Comparison of ENCODE assay signal across 23 cellular contexts in genomic region chr10:83448013-83448412, GRCh38.
DNase-seq lines count a peak whose midpoint lies in the region; ATAC-seq, FAIRE-seq and TF ChIP-seq lines count a peak whose summit lies in the region.
"Had no signal": no experiment of that assay in that cellular context is flagged by ENCODE, and none has a peak within 500 bp of the region (broad histone marks: within the 10 kb centered on the region; RNA-seq: fewer than 3 reads in every experiment).

No MANE protein-coding gene starts in this region.

- H3K9me3 ChIP-seq in A549 (no peaks in the 10 kb centered on the region; the same call in 2 of the 3 replicates), IMR-90 (ENCODE audit: control insufficient read depth, insufficient read depth, low read length) (peaks cover 11% of the 10 kb centered on the region), H1 (ENCODE audit: insufficient read depth in 2 of 2, low read depth in 1 of 2, low read length in 1 of 2) (no peaks in the 10 kb centered on the region), prostate gland (no peaks in the 10 kb centered on the region)
- H3K9me3 ChIP-seq: BLaER1 treated with 17β-estradiol and CSF1 and Interleukin-3, amounts not matched to agents 10 nM and 100 nM; Caco-2 had no signal

- H3K14ac ChIP-seq in IMR-90 (replicated peaks; ENCODE audit: low read depth, low read length) (no peak overlapping the region), H1 (ENCODE audit: insufficient read length) (no peak overlapping the region)

- WGBS in A549 (ENCODE audit: missing lambda C conversion rate), result 93% methylated on average over 1 of the region's 1 CpG
- no CpG with 5 or more reads among the region's 1 CpG for WGBS in IMR-90 (ENCODE audit: extremely low coverage in 2 of 2, insufficient read length in 1 of 2), 2 experiments
- 91% methylated on average over 1 of the region's 1 CpG; no CpG with 5 or more reads in 1 of the 2 experiments for WGBS in H1 (ENCODE audit: extremely low coverage in 1 of 2, insufficient coverage in 1 of 2, insufficient read length in 1 of 2, insufficient replicate concordance in 2 of 2, low coverage in 1 of 2, low lambda C conversion rate in 2 of 2, missing lambda C conversion rate in 1 of 2), 2 experiments
- WGBS in prostate gland, result 98% methylated on average over 1 of the region's 1 CpG

- CTCF ChIA-PET in A549 (lab: Yijun Ruan, JAX) (no interaction called here), IMR-90 (lab: Yijun Ruan, JAX) (no interaction called here), H1 (lab: Charles Lee; ENCODE audit: partially characterized antibody) (no interaction called here), GM10248 (lab: Yijun Ruan, JAX) (no interaction called here)

- TF ChIP-seq POLR2A in A549 (IDR thresholded peaks at IDR 0.05; ENCODE audit: low read length) (no peak), IMR-90 (IDR thresholded peaks at IDR 0.05; ENCODE audit: low read depth, low read length) (no peak), H1 (IDR thresholded peaks at IDR 0.05; ENCODE audit: control extremely low read depth in 1 of 2, low read depth in 2 of 2, low read length in 2 of 2) (no peak), prostate gland (IDR thresholded peaks at IDR 0.05) (no peak)

- TF ChIP-seq CTCF in A549 (IDR thresholded peaks at IDR 0.05) (no peak), IMR-90 (conservative IDR thresholded peaks at IDR 0.05; ENCODE audit: low read depth, low read length) (no peak), H1 (IDR thresholded peaks at IDR 0.05; ENCODE audit: control extremely low read depth in 1 of 3, insufficient read depth in 1 of 3, low read depth in 1 of 3, low read length in 3 of 3) (no peak), neural crest cell (conservative IDR thresholded peaks at IDR 0.05) (no peak), prostate gland (IDR thresholded peaks at IDR 0.05) (no peak), GM10248 (IDR thresholded peaks at IDR 0.05; ENCODE audit: control extremely low read depth, extremely low read depth, low read depth, missing control alignments) (no peak)

- no peaks in the 10 kb centered on the region for H3K23me2 ChIP-seq in H1 (ENCODE audit: low read depth, low read length)

- no peak overlapping the region for H4K91ac ChIP-seq in IMR-90 (ENCODE audit: insufficient read depth, low read depth, low read length)
- H4K91ac ChIP-seq in H1 (replicated peaks; ENCODE audit: insufficient read length, low read length), result no peak overlapping the region

- H3K56ac ChIP-seq in IMR-90 (ENCODE audit: extremely low read depth, insufficient read depth, low read length) (no peak overlapping the region), H1 (replicated peaks; ENCODE audit: insufficient read length, low read depth, low read length) (no peak overlapping the region)

- no peak overlapping the region for H2BK20ac ChIP-seq in IMR-90 (ENCODE audit: low read depth, low read length)
- H2BK20ac ChIP-seq in H1 (ENCODE audit: low read length), result no peak overlapping the region

- H4K8ac ChIP-seq in IMR-90 (ENCODE audit: low read depth in 2 of 2, low read length in 2 of 2) (no peak overlapping the region), H1 (ENCODE audit: extremely low read depth, insufficient read depth, low read length) (no peak overlapping the region)

- H3K27me3 Mint-ChIP-seq in neural crest cell (ENCODE audit: low read depth), result no peaks in the 10 kb centered on the region
- H3K27me3 Mint-ChIP-seq: B cell; CD4-positive, alpha-beta T cell had no signal

- FAIRE-seq in A549 (lab: Jason Lieb, UNC) (no peak), H1 (lab: Jason Lieb, UNC) (no peak)
- FAIRE-seq: D721Med, G401.6, GM12878, GM12892, GM18507 had no signal

- POLR2A ChIA-PET in A549 (lab: Yijun Ruan, JAX) (no interaction called here), IMR-90 (lab: Charles Lee; ENCODE audit: unreplicated experiment) (no interaction called here), H1 (lab: Charles Lee; ENCODE audit: partially characterized antibody) (no interaction called here), GM10248 (lab: Yijun Ruan, JAX) (no interaction called here)

- no peak overlapping the region for H2BK15ac ChIP-seq in IMR-90 (ENCODE audit: low read depth, low read length)
- no peak overlapping the region for H2BK15ac ChIP-seq in H1 (ENCODE audit: low read length)

- H2AK9ac ChIP-seq in IMR-90 (replicated peaks; ENCODE audit: low read depth, low read length, poor library complexity), result no peak overlapping the region

- H3K79me2 ChIP-seq in H1 (ENCODE audit: control insufficient read depth in 1 of 2, insufficient read depth in 2 of 2, low read length in 2 of 2), result no peaks in the 10 kb centered on the region

- H2BK120ac ChIP-seq in IMR-90 (ENCODE audit: low read depth, low read length) (no peak overlapping the region), H1 (replicated peaks; ENCODE audit: low read depth, low read length) (no peak overlapping the region)

- no peaks in the 10 kb centered on the region for H3K9me1 ChIP-seq in IMR-90 (ENCODE audit: insufficient read depth, low read length)

- H3K4me1 Mint-ChIP-seq in neural crest cell, result no peaks in the 10 kb centered on the region
- H3K4me1 Mint-ChIP-seq: B cell had no signal

- H2AK5ac ChIP-seq in IMR-90 (ENCODE audit: low read depth, low read length), result no peak overlapping the region
- no peak overlapping the region for H2AK5ac ChIP-seq in H1 (ENCODE audit: low read depth, low read length)

- H3K18ac ChIP-seq in IMR-90 (ENCODE audit: low read depth, low read length), result no peak overlapping the region
- no peak overlapping the region for H3K18ac ChIP-seq in H1 (ENCODE audit: extremely low read depth, low read length)

- H3K27ac ChIP-seq in A549, result no peak overlapping the region
- no peak overlapping the region for H3K27ac ChIP-seq in IMR-90 (ENCODE audit: insufficient read depth, low read length)
- no peak overlapping the region for H3K27ac ChIP-seq in H1 (ENCODE audit: low read depth, low read length)
- no peak overlapping the region for H3K27ac ChIP-seq in prostate gland
- H3K27ac ChIP-seq: BLaER1 treated with 17β-estradiol and CSF1 and Interleukin-3, amounts not matched to agents 10 nM and 100 nM; C4-2B had no signal

- peaks cover 2% of the 10 kb centered on the region for H3K9me3 Mint-ChIP-seq in neural crest cell

- no peaks in the 10 kb centered on the region for H3K79me1 ChIP-seq in IMR-90 (ENCODE audit: low read depth in 1 of 2, low read length in 2 of 2)
- H3K79me1 ChIP-seq in H1 (ENCODE audit: low read depth, low read length), result no peaks in the 10 kb centered on the region

- no peaks in the 10 kb centered on the region for H3K36me3 ChIP-seq in IMR-90 (ENCODE audit: control insufficient read depth, insufficient read depth, low read length)
- no peaks in the 10 kb centered on the region for H3K36me3 ChIP-seq in H1 (ENCODE audit: control insufficient read depth in 2 of 4, insufficient read depth in 4 of 4, low read length in 3 of 4)
- H3K36me3 ChIP-seq in prostate gland, result no peaks in the 10 kb centered on the region
- H3K36me3 ChIP-seq: BLaER1 treated with 17β-estradiol and CSF1 and Interleukin-3, amounts not matched to agents 10 nM and 100 nM had no signal

- intact Hi-C loops in IMR-90 (cut with micrococcal nuclease) (no loop called here), prostate gland (cut with DNase I) (no loop called here)

- no peak overlapping the region for H3K4me3 Mint-ChIP-seq in neural crest cell
- H3K4me3 Mint-ChIP-seq: B cell; CD4-positive, alpha-beta T cell; CD8-positive, alpha-beta T cell had no signal

- no peak for TF ChIP-seq EP300 in A549 (IDR thresholded peaks at IDR 0.05)
- TF ChIP-seq EP300 in H1 (IDR thresholded peaks at IDR 0.05; ENCODE audit: borderline replicate concordance in 1 of 2, low read depth in 2 of 2, low read length in 2 of 2), result no peak

- no peak overlapping the region for H3K23ac ChIP-seq in IMR-90 (ENCODE audit: low read depth, low read length)
- no peak overlapping the region for H3K23ac ChIP-seq in H1 (ENCODE audit: insufficient read length)

- no peaks in the 10 kb centered on the region for H4K20me1 ChIP-seq in IMR-90 (ENCODE audit: insufficient read depth, low read length)
- H4K20me1 ChIP-seq in H1 (replicated peaks in 1 of 2; ENCODE audit: control insufficient read depth in 1 of 2, insufficient read depth in 2 of 2, low read length in 2 of 2), result no peaks in the 10 kb centered on the region
- H4K20me1 ChIP-seq: BLaER1 treated with 17β-estradiol and CSF1 and Interleukin-3, amounts not matched to agents 10 nM and 100 nM had no signal

- H2BK12ac ChIP-seq in H1 (ENCODE audit: low read depth, low read length), result no peak overlapping the region

- BruUV-seq in IMR-90 (replicated peaks; lab: Mats Ljungman, UMichigan), result no TSS peak

- dilution Hi-C loops in IMR-90 (cut with HindIII; ENCODE audit: low sequenced_read_pairs, unreplicated experiment), result no loop called here

- no peaks in the 10 kb centered on the region for H3K4me1 ChIP-seq in A549
- H3K4me1 ChIP-seq in IMR-90 (ENCODE audit: control insufficient read depth, insufficient read depth, low read length), result no peaks in the 10 kb centered on the region
- no peaks in the 10 kb centered on the region for H3K4me1 ChIP-seq in H1 (replicated peaks in 1 of 4; ENCODE audit: control insufficient read depth in 3 of 4, insufficient read depth in 4 of 4, low read length in 3 of 4)
- H3K4me1 ChIP-seq in prostate gland (replicated peaks), result no peaks in the 10 kb centered on the region
- H3K4me1 ChIP-seq: BLaER1 treated with 17β-estradiol and CSF1 and Interleukin-3, amounts not matched to agents 10 nM and 100 nM; Caco-2 had no signal

- no peaks in the 10 kb centered on the region for H3K27me3 ChIP-seq in IMR-90 (ENCODE audit: control insufficient read depth, insufficient read depth, low read length)
- no peaks in the 10 kb centered on the region for H3K27me3 ChIP-seq in H1 (replicated peaks in 1 of 4; ENCODE audit: control insufficient read depth in 3 of 4, extremely low read depth in 1 of 4, insufficient read depth in 3 of 4, low read length in 3 of 4)
- H3K27me3 ChIP-seq in prostate gland (replicated peaks; ENCODE audit: insufficient read depth), result no peaks in the 10 kb centered on the region
- H3K27me3 ChIP-seq: BLaER1 treated with 17β-estradiol and CSF1 and Interleukin-3, amounts not matched to agents 10 nM and 100 nM had no signal

- H3K9ac ChIP-seq in IMR-90 (ENCODE audit: low read depth, low read length) (no peak overlapping the region), H1 (replicated peaks in 1 of 4; ENCODE audit: extremely low read depth in 1 of 4, low read depth in 3 of 4, low read length in 3 of 4) (no peak overlapping the region)
- H3K9ac ChIP-seq: BLaER1 treated with 17β-estradiol and CSF1 and Interleukin-3, amounts not matched to agents 10 nM and 100 nM had no signal

- H3K4me3 ChIP-seq in A549, result no peak overlapping the region
- no peak overlapping the region for H3K4me3 ChIP-seq in IMR-90 (ENCODE audit: insufficient read depth, low read depth, low read length)
- H3K4me3 ChIP-seq in H1 (ENCODE audit: extremely low read depth in 1 of 4, insufficient read depth in 2 of 4, low read depth in 3 of 4, low read length in 4 of 4), result no peak overlapping the region
- no peak overlapping the region for H3K4me3 ChIP-seq in prostate gland
- H3K4me3 ChIP-seq: BLaER1 treated with 17β-estradiol and CSF1 and Interleukin-3, amounts not matched to agents 10 nM and 100 nM; GM12878 had no signal

- ATAC-seq in A549 (no peak), IMR-90 (ENCODE audit: low read depth) (no peak), GM21423 (IDR thresholded peaks at IDR 0.05; ENCODE audit: unreplicated experiment) (no peak)
- ATAC-seq: CD8-positive, alpha-beta T cell; GM12878 had no signal

- H4K5ac ChIP-seq in IMR-90 (ENCODE audit: low read depth, low read length) (no peak overlapping the region), H1 (ENCODE audit: insufficient read length, low read depth, low read length) (no peak overlapping the region)

- H3K27ac Mint-ChIP-seq in neural crest cell (ENCODE audit: unreplicated experiment), result peak overlapping the region; percentile 15
- H3K27ac Mint-ChIP-seq: B cell; CD4-positive, alpha-beta T cell; CD8-positive, alpha-beta T cell had no signal

- H3K4me2 ChIP-seq in A549, result no peak overlapping the region
- no peak overlapping the region for H3K4me2 ChIP-seq in IMR-90 (ENCODE audit: low read depth, low read length)
- H3K4me2 ChIP-seq in H1 (ENCODE audit: insufficient read depth in 1 of 2, low read depth in 2 of 2, low read length in 2 of 2), result no peak overlapping the region
- H3K4me2 ChIP-seq: BLaER1 treated with 17β-estradiol and CSF1 and Interleukin-3, amounts not matched to agents 10 nM and 100 nM had no signal

- H2BK5ac ChIP-seq in IMR-90 (ENCODE audit: low read depth, low read length, poor library complexity, severe bottlenecking), result no peak overlapping the region
- no peak overlapping the region for H2BK5ac ChIP-seq in H1 (ENCODE audit: low read depth, low read length)

- peaks cover 2% of the 10 kb centered on the region for H3K36me3 Mint-ChIP-seq in neural crest cell (ENCODE audit: low read depth)
- H3K36me3 Mint-ChIP-seq: CD8-positive, alpha-beta T cell had no signal

- TF ChIP-seq RAD21 in A549 (conservative IDR thresholded peaks at IDR 0.05 in 1 of 2, IDR thresholded peaks at IDR 0.05 in 1 of 2), result no peak
- TF ChIP-seq RAD21 in IMR-90 (IDR thresholded peaks at IDR 0.05; ENCODE audit: low read length), result no peak
- TF ChIP-seq RAD21 in H1 (IDR thresholded peaks at IDR 0.05 in 1 of 2, conservative IDR thresholded peaks at IDR 0.05 in 1 of 2; ENCODE audit: low read depth in 2 of 2, low read length in 2 of 2), result no peak

- DNase-seq in A549 (ENCODE audit: low read depth in 1 of 2, low spot score in 1 of 2) (no peak), IMR-90 (no peak), H1 (ENCODE audit: low read depth in 1 of 2, low spot score in 2 of 2) (no peak), neural crest cell (ENCODE audit: low read depth, low spot score) (no peak), prostate gland (ENCODE audit: low spot score) (no peak), GM10248 (ENCODE audit: extremely low spot score) (no peak)
- DNase-seq: 8988T; AML-193; Caco-2; Calu3; CD4-positive, alpha-beta T cell; CD8-positive, alpha-beta T cell; DMS79 treated with DMSO at 0.1 percent for 48 hours; GF-D8 had no signal

- H3K4ac ChIP-seq in IMR-90 (ENCODE audit: low read depth, low read length) (no peak overlapping the region), H1 (replicated peaks; ENCODE audit: insufficient read length, low read depth, low read length) (no peak overlapping the region)

- in situ Hi-C loops in IMR-90 (cut with MboI; ENCODE audit: low sequenced_read_pairs), result no loop called here

- H2AFZ ChIP-seq in IMR-90 (replicated peaks; ENCODE audit: low read length, poor library complexity) (no peak overlapping the region), H1 (ENCODE audit: low read length) (no peak overlapping the region)

Comparison
In these comparisons a context has a peak if more than half of its experiments do, and no peak if none do; other contexts are left out.
1. Of the 18 proteins assayed by ChIP-seq in both H1 and A549: peak only in H1: none; only in A549: none; in both: MAFK; in neither: 17.